In genomic region chr2:12507295-12507694, GRCh38 we compare ENCODE assay signal across 8 cellular contexts.
DNase-seq lines count a peak whose midpoint lies in the region; ATAC-seq, FAIRE-seq and TF ChIP-seq lines count a peak whose summit lies in the region.

No MANE protein-coding gene starts in this region.

- peak; percentile 87 for DNase-seq in stimulated activated naive CD4-positive, alpha-beta T cell treated with Interleukin-2 at 50 U/mL for 16 hours (lab: John Stamatoyannopoulos, UW)
- no peak for DNase-seq in stimulated activated naive CD4-positive, alpha-beta T cell (lab: John Stamatoyannopoulos, UW)
- peak; percentile 90 for DNase-seq in T1000 (lab: John Stamatoyannopoulos, UW)
- peak; percentile 95 for DNase-seq in bronchial epithelial cell (ENCODE audit: low read depth)
- peak; percentile 61 to 81 for DNase-seq in stimulated activated CD8-positive, alpha-beta memory T cell treated with anti-CD3 and anti-CD28 coated beads, Interleukin-15, amount 100 ng/mL, for 4 hours (ENCODE audit: low read depth in 2 of 2)
- DNase-seq in WERI-Rb-1: no peak
- no peak for DNase-seq in WTC11 (ENCODE audit: low spot score)

- no peak overlapping the region for H3K27ac ChIP-seq in WERI-Rb-1

- no peak overlapping the region for H3K27ac Mint-ChIP-seq in WTC11

- no peaks in the 10 kb centered on the region for H3K27me3 Mint-ChIP-seq in WTC11 (ENCODE audit: low read depth)

- POLR2A ChIA-PET in WTC11 (lab: Charles Lee): no interaction called here

- H3K4me3 ChIP-seq in bronchial epithelial cell (ENCODE audit: low read depth, low read length) (no peak overlapping the region), WERI-Rb-1 (ENCODE audit: low read depth, low read length) (no peak overlapping the region)

- peaks cover 24% of the 10 kb centered on the region for H3K9me3 Mint-ChIP-seq in WTC11

- no peaks in the 10 kb centered on the region for H3K27me3 ChIP-seq in bronchial epithelial cell (ENCODE audit: control insufficient read depth, insufficient read depth, low read length)
- no peaks in the 10 kb centered on the region for H3K27me3 ChIP-seq in WERI-Rb-1 (ENCODE audit: insufficient read depth, low read depth, severe bottlenecking)

- peaks cover 3% of the 10 kb centered on the region for H3K9me3 ChIP-seq in WERI-Rb-1 (ENCODE audit: severe bottlenecking)

- H3K36me3 Mint-ChIP-seq in WTC11: no peaks in the 10 kb centered on the region

- ATAC-seq in HG03439 (IDR thresholded peaks at IDR 0.05; ENCODE audit: unreplicated experiment) (peak; percentile 82), WTC11 (no peak)

- peak; percentile 64 for FAIRE-seq in bronchial epithelial cell (lab: Jason Lieb, UNC)

- H3K4me3 Mint-ChIP-seq in WTC11: no peak overlapping the region

- H3K36me3 ChIP-seq in bronchial epithelial cell (ENCODE audit: control insufficient read depth, insufficient read depth, low read length) (no peaks in the 10 kb centered on the region), WERI-Rb-1 (no peaks in the 10 kb centered on the region)

- H3K4me1 Mint-ChIP-seq in WTC11: peaks cover 5% of the 10 kb centered on the region

- CTCF ChIA-PET in WTC11 (lab: Charles Lee): no interaction called here

- TF ChIP-seq CTCF in bronchial epithelial cell (IDR thresholded peaks at IDR 0.05; ENCODE audit: insufficient read depth, low read length, severe bottlenecking): no peak
- no peak for TF ChIP-seq CTCF in WERI-Rb-1 (IDR thresholded peaks at IDR 0.05; ENCODE audit: low read depth, low read length)
- TF ChIP-seq CTCF in WTC11 (IDR thresholded peaks at IDR 0.05): no peak

TF ChIP-seq in WTC11, 78 proteins besides CTCF, POLR2A, EP300 and RAD21:
- TF ChIP-seq, protein P1, sequence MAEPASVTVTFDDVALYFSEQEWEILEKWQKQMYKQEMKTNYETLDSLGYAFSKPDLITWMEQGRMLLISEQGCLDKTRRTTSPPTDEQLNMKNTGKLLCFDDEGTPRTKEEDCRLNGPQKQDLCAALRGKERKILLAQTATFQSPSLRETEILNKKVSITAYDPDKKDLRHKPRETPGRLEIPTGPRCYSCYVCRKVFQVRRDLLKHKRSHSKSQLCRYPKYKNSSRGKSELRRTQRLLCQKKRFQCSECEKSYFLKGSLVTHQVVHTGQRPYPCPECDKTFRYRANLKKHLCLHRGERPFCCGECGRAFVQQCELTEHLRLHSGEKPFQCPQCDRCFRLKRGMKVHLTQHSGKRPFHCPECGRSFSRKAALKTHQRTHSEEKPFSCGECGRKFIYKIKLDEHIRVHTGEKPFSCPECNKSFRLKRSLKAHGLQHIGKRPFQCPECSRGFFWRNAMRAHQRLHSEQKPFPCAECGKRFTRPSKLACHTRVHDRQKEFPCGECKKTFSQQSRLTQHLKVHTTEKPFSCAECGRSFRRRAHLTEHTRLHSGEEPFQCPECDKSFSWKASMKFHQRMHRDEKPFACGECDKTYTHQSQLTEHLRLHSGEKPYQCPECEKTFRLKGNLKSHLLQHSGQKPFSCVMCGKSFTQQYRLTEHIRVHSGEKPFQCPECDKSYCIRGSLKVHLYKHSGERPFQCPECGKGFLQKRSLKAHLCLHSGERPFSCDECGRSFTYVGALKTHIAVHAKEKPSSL (CRISPR knock-in tag; conservative IDR thresholded peaks at IDR 0.05): no peak
TF ChIP-seq in WTC11: peak in this region for 0.

Comparison
In these comparisons a context has a peak if more than half of its experiments do, and no peak if none do; other contexts are left out.
1. DNase-seq: peak in stimulated activated naive CD4-positive, alpha-beta T cell treated with Interleukin-2 at 50 U/mL for 16 hours (single experiment), T1000 (single experiment), bronchial epithelial cell (single experiment) and stimulated activated CD8-positive, alpha-beta memory T cell treated with anti-CD3 and anti-CD28 coated beads, Interleukin-15, amount 100 ng/mL, for 4 hours (2 of 2); none in stimulated activated naive CD4-positive, alpha-beta T cell (0 of 6), WERI-Rb-1 (single experiment) and WTC11 (single experiment).